11 cellular contexts compared by ENCODE assay signal in the genomic region with DNA sequence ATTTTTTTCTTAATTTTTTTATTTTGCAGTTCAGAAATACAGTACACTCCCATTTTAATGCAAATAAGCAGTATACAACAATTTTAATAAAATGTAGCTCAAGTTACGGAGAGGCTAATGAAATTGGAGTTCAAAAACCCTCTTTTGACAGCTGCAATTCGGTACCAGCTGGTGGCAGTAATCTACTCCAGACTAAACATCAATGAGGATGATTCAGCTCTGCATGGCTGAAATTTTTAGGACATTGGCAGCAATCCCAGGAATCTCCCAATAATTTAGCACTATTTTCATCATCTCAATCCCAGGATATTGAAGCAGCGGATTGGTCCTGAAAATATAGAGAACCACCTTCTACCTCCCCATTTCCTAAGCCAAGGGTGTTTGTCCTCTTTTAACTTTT.
DNase-seq lines count a peak whose midpoint lies in the region; ATAC-seq and TF ChIP-seq lines count a peak whose summit lies in the region.
"Had no signal": no experiment of that assay in that cellular context is flagged by ENCODE, and none has a peak within 500 bp of the region (broad histone marks: within the 10 kb centered on the region; RNA-seq: fewer than 3 reads in every experiment).

No MANE protein-coding gene starts in this region.

- ATAC-seq in HG02884 (IDR thresholded peaks at IDR 0.05; ENCODE audit: unreplicated experiment), result no peak
- ATAC-seq: T-cell had no signal

- no peak overlapping the region for H3K27ac Mint-ChIP-seq in MCF 10A (ENCODE audit: low read depth, unreplicated experiment)
- no peak overlapping the region for H3K27ac Mint-ChIP-seq in activated naive CD4-positive, alpha-beta T cell treated with anti-CD3 and anti-CD28 coated beads, Interleukin-2, amount 10 ng/mL, durations not matched to agents 7 days and 5 days
- H3K27ac Mint-ChIP-seq: T-cell had no signal

- H3K36me3 Mint-ChIP-seq in MCF 10A (ENCODE audit: insufficient read depth, unreplicated experiment), result no peaks in the 10 kb centered on the region
- H3K36me3 Mint-ChIP-seq in activated naive CD4-positive, alpha-beta T cell treated with anti-CD3 and anti-CD28 coated beads, Interleukin-2, amount 10 ng/mL, durations not matched to agents 7 days and 5 days, result no peaks in the 10 kb centered on the region
- H3K36me3 Mint-ChIP-seq: T-cell had no signal

- DNase-seq in MCF 10A (ENCODE audit: unreplicated experiment), result no peak
- DNase-seq in breast epithelium (ENCODE audit: low spot score in 2 of 2), result no peak
- peak; percentile 57 to 75 for DNase-seq in SJCRH30
- peak; percentile 83 for DNase-seq in globus pallidus (ENCODE audit: low spot score)
- DNase-seq in activated naive CD4-positive, alpha-beta T cell treated with anti-CD3 and anti-CD28 coated beads, Interleukin-2, amount 10 ng/mL, durations not matched to agents 7 days and 5 days, result no peak
- no peak for DNase-seq in KBM-7
- DNase-seq in Peyer's patch, result no peak
- DNase-seq: effector CD8-positive, alpha-beta T cell; T-cell had no signal

- H3K4me1 ChIP-seq in breast epithelium (no peaks in the 10 kb centered on the region), SJCRH30 (peaks cover 11% of the 10 kb centered on the region), Peyer's patch (no peaks in the 10 kb centered on the region)
- H3K4me1 ChIP-seq: BLaER1 treated with 17β-estradiol and CSF1 and Interleukin-3, amounts not matched to agents 10 nM and 100 nM had no signal

- H3K27me3 ChIP-seq in breast epithelium, result no peaks in the 10 kb centered on the region
- no peaks in the 10 kb centered on the region for H3K27me3 ChIP-seq in SJCRH30
- no peaks in the 10 kb centered on the region for H3K27me3 ChIP-seq in Peyer's patch
- H3K27me3 ChIP-seq: BLaER1 treated with 17β-estradiol and CSF1 and Interleukin-3, amounts not matched to agents 10 nM and 100 nM had no signal

- TF ChIP-seq CTCF in MCF 10A (IDR thresholded peaks at IDR 0.05; ENCODE audit: unreplicated experiment) (peak; percentile 8), breast epithelium (IDR thresholded peaks at IDR 0.05) (no peak), Peyer's patch (IDR thresholded peaks at IDR 0.05) (no peak)

- CTCF ChIA-PET in MCF 10A (lab: Yijun Ruan, JAX), result interaction anchor here (0.9 to 1.1 kb wide), 2 partner anchors 10 to 51 kb away, joined by 3 read pairs; no protein-coding TSS in a partner anchor
- CTCF ChIA-PET in activated naive CD4-positive, alpha-beta T cell treated with anti-CD3 and anti-CD28 coated beads, Interleukin-2, amount 10 ng/mL, durations not matched to agents 7 days and 5 days (lab: Charles Lee), result no interaction called here

- no TSS peak for BruUV-seq in MCF 10A (replicated peaks; lab: Mats Ljungman, UMichigan)

- no peaks in the 10 kb centered on the region for H3K4me1 Mint-ChIP-seq in MCF 10A (ENCODE audit: insufficient read depth, unreplicated experiment)
- no peaks in the 10 kb centered on the region for H3K4me1 Mint-ChIP-seq in activated naive CD4-positive, alpha-beta T cell treated with anti-CD3 and anti-CD28 coated beads, Interleukin-2, amount 10 ng/mL, durations not matched to agents 7 days and 5 days
- H3K4me1 Mint-ChIP-seq: T-cell had no signal

- peaks cover 77% of the 10 kb centered on the region for H3K27me3 Mint-ChIP-seq in MCF 10A (ENCODE audit: insufficient read depth, unreplicated experiment)
- no peaks in the 10 kb centered on the region for H3K27me3 Mint-ChIP-seq in activated naive CD4-positive, alpha-beta T cell treated with anti-CD3 and anti-CD28 coated beads, Interleukin-2, amount 10 ng/mL, durations not matched to agents 7 days and 5 days
- H3K27me3 Mint-ChIP-seq: T-cell had no signal

- H3K4me3 Mint-ChIP-seq in MCF 10A (ENCODE audit: unreplicated experiment), result no peak overlapping the region
- H3K4me3 Mint-ChIP-seq in activated naive CD4-positive, alpha-beta T cell treated with anti-CD3 and anti-CD28 coated beads, Interleukin-2, amount 10 ng/mL, durations not matched to agents 7 days and 5 days, result no peak overlapping the region
- H3K4me3 Mint-ChIP-seq: T-cell had no signal

- intact Hi-C loops in MCF 10A (cut with micrococcal nuclease) (no loop called here), breast epithelium (cut with DNase I; ENCODE audit: low total_unique reads) (loop anchor here (10.0 kb wide), 1 partner anchor 630 kb away; no protein-coding TSS in a partner anchor)

- POLR2A ChIA-PET in MCF 10A (lab: Yijun Ruan, JAX), result no interaction called here

- in situ Hi-C loops in KBM-7 (cut with MboI; ENCODE audit: low pct_unique_long_range_greater_than_20kb, low sequenced_read_pairs), result no loop called here

- H3K27ac ChIP-seq in breast epithelium (no peak overlapping the region), SJCRH30 (no peak overlapping the region; the same call in 1 of the 2 replicates), Peyer's patch (no peak overlapping the region)
- H3K27ac ChIP-seq: BLaER1 treated with 17β-estradiol and CSF1 and Interleukin-3, amounts not matched to agents 10 nM and 100 nM had no signal

- no peak overlapping the region for H3K4me3 ChIP-seq in breast epithelium
- no peak overlapping the region for H3K4me3 ChIP-seq in SJCRH30
- H3K4me3 ChIP-seq in Peyer's patch, result no peak overlapping the region
- H3K4me3 ChIP-seq: BLaER1 treated with 17β-estradiol and CSF1 and Interleukin-3, amounts not matched to agents 10 nM and 100 nM had no signal

- H3K9me3 ChIP-seq in breast epithelium (no peaks in the 10 kb centered on the region), SJCRH30 (replicated peaks) (no peaks in the 10 kb centered on the region), Peyer's patch (no peaks in the 10 kb centered on the region)
- H3K9me3 ChIP-seq: BLaER1 treated with 17β-estradiol and CSF1 and Interleukin-3, amounts not matched to agents 10 nM and 100 nM had no signal

- no peaks in the 10 kb centered on the region for H3K9me3 Mint-ChIP-seq in MCF 10A (ENCODE audit: unreplicated experiment)
- H3K9me3 Mint-ChIP-seq in activated naive CD4-positive, alpha-beta T cell treated with anti-CD3 and anti-CD28 coated beads, Interleukin-2, amount 10 ng/mL, durations not matched to agents 7 days and 5 days, result no peaks in the 10 kb centered on the region

- TF ChIP-seq POLR2A in breast epithelium (IDR thresholded peaks at IDR 0.05) (no peak), Peyer's patch (IDR thresholded peaks at IDR 0.05) (no peak)

- H3K36me3 ChIP-seq in breast epithelium, result no peaks in the 10 kb centered on the region
- H3K36me3 ChIP-seq in SJCRH30, result no peaks in the 10 kb centered on the region
- H3K36me3 ChIP-seq in Peyer's patch, result no peaks in the 10 kb centered on the region
- H3K36me3 ChIP-seq: BLaER1 treated with 17β-estradiol and CSF1 and Interleukin-3, amounts not matched to agents 10 nM and 100 nM had no signal

Comparison
In these comparisons a context has a peak if more than half of its experiments do, and no peak if none do; other contexts are left out.
1. DNase-seq: peak in SJCRH30 (2 of 2) and globus pallidus (single experiment); none in MCF 10A (single experiment), breast epithelium (0 of 2), activated naive CD4-positive, alpha-beta T cell treated with anti-CD3 and anti-CD28 coated beads, Interleukin-2, amount 10 ng/mL, durations not matched to agents 7 days and 5 days (single experiment), KBM-7 (single experiment) and Peyer's patch (0 of 3).